Comparison of ENCODE assay signal across 12 cellular contexts in genomic region chr3:23830869-23831484, GRCh38. TPM values are rescaled to one million over a fixed set of nuclear protein-coding genes. Genes with fewer than 3 reads are reported as not detected.
DNase-seq lines count a peak whose midpoint lies in the region; ATAC-seq, FAIRE-seq and TF ChIP-seq lines count a peak whose summit lies in the region.
"Had no signal": no experiment of that assay in that cellular context is flagged by ENCODE, and none has a peak within 500 bp of the region (broad histone marks: within the 10 kb centered on the region; RNA-seq: fewer than 3 reads in every experiment).

No MANE protein-coding gene starts in this region.

- no peaks in the 10 kb centered on the region for H3K27me3 ChIP-seq in bronchial epithelial cell (ENCODE audit: control insufficient read depth, insufficient read depth, low read length)

- TF ChIP-seq POLR2A in GM18505 (IDR thresholded peaks at IDR 0.05; ENCODE audit: borderline replicate concordance, extremely low read depth, insufficient read depth, insufficient read length): no peak

- H3K36me3 ChIP-seq in bronchial epithelial cell (ENCODE audit: control insufficient read depth, insufficient read depth, low read length): no peaks in the 10 kb centered on the region

- FAIRE-seq in bronchial epithelial cell (lab: Jason Lieb, UNC): no peak
- FAIRE-seq: TTC549 had no signal

- H3K27ac Mint-ChIP-seq in chondrocyte (ENCODE audit: unreplicated experiment): no peak overlapping the region

- peak; percentile 60 for DNase-seq in bronchial epithelial cell (ENCODE audit: low read depth)
- DNase-seq in OCI-M1 (lab: John Stamatoyannopoulos, UW): no peak
- no peak for DNase-seq in KG1 (lab: John Stamatoyannopoulos, UW)
- DNase-seq in CD1c-positive myeloid dendritic cell (ENCODE audit: extremely low spot score): no peak
- no peak for DNase-seq in chondrocyte (ENCODE audit: low spot score)
- DNase-seq: central memory CD4-positive, alpha-beta T cell; left ventricle myocardium superior; NCI-H146 had no signal

- no peaks in the 10 kb centered on the region for H3K9me3 Mint-ChIP-seq in chondrocyte (ENCODE audit: low read depth)

- H3K36me3 Mint-ChIP-seq in chondrocyte (ENCODE audit: low read depth): no peaks in the 10 kb centered on the region

- no peak overlapping the region for H3K4me3 ChIP-seq in bronchial epithelial cell (ENCODE audit: low read depth, low read length)

- TF ChIP-seq CTCF in bronchial epithelial cell (IDR thresholded peaks at IDR 0.05; ENCODE audit: insufficient read depth, low read length, severe bottlenecking) (no peak), chondrocyte (IDR thresholded peaks at IDR 0.05) (no peak)

- no peak overlapping the region for H3K4me3 Mint-ChIP-seq in chondrocyte (ENCODE audit: unreplicated experiment)

- H3K4me1 Mint-ChIP-seq in chondrocyte (ENCODE audit: low read depth): peaks cover 15% of the 10 kb centered on the region

- peak; percentile 72 for ATAC-seq in GM18505 (IDR thresholded peaks at IDR 0.05; ENCODE audit: unreplicated experiment)
- ATAC-seq in GM21390 (IDR thresholded peaks at IDR 0.05; ENCODE audit: unreplicated experiment): peak; percentile 82
- peak; percentile 79 for ATAC-seq in HG03159 (IDR thresholded peaks at IDR 0.05; ENCODE audit: unreplicated experiment)
- ATAC-seq: left ventricle myocardium superior had no signal

- H3K27me3 Mint-ChIP-seq in chondrocyte (ENCODE audit: low read depth): no peaks in the 10 kb centered on the region

RNA-seq across cellular contexts. Expression of gene UBE2E1, which starts 25.2 kb away (rescaled TPM):
- total RNA-seq in bronchial epithelial cell (85.4 and 124 TPM in 2 replicates), chondrocyte (72.3 to 103 TPM (median 101 TPM) in 3 replicates)
